Comparison of ENCODE assay signal across 8 cellular contexts in the genomic region with DNA sequence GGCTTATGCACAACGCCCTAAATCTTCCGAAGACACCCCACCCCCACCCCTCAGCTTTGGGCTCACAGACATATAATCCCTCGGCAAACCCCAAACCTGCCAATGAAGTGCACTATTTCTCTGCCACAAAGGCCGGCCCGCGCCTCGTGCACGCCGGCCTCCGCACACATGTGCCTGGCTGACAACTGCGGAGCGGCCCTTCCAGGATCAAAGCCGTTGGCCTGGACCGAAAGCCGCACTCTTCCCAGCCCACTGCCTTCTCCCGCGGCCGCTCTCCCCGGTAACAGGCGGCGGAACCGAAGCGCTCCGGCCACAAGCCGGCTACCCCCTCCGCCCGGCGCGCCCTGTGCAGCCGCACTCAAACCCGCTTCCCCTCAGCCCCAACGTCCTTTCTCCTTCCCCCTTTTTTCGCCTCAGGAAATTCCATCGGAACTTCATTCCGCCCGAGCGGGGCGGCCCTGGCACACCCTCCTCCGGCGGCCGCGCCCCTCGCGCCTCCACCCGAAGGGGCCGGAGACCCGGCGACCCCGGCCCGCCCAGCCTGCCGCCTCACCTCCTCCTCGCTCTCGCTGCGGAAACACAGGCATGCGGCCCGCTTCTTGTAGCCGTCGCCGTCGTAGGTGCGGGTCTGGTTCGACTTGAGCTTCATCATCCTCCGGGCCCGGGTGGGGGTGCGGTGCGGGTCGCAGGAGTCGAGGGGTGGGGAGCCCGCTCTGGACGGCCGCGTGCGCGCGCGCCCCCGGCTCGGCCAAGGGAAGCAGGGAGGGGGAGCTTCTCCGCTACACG. TPM values are rescaled to one million over a fixed set of nuclear protein-coding genes. Genes with fewer than 3 reads are reported as not detected.
DNase-seq lines count a peak whose midpoint lies in the region; ATAC-seq and TF ChIP-seq lines count a peak whose summit lies in the region.

No MANE protein-coding gene starts in this region.

- peak; percentile 49 for ATAC-seq in GM18511 (IDR thresholded peaks at IDR 0.05; ENCODE audit: unreplicated experiment)
- ATAC-seq in HG02981 (IDR thresholded peaks at IDR 0.05; ENCODE audit: unreplicated experiment): peak; percentile 22

- peak; percentile 32 for DNase-seq in A172 (ENCODE audit: low spot score)
- DNase-seq in NCI-H2171 (lab: John Stamatoyannopoulos, UW): peak; percentile 77
- DNase-seq in activated CD4-positive, alpha-beta T cell treated with anti-CD3 and anti-CD28 coated beads for 1 hour: peak; percentile 27
- peak; percentile 52 for DNase-seq in stimulated activated CD4-positive, alpha-beta T cell treated with anti-CD3 and anti-CD28 coated beads, Interleukin-4, amount 100 ng/mL, for 24 hours

- peak overlapping the region; percentile 77 to 91 for H3K9ac ChIP-seq in liver (ENCODE audit: low read depth in 1 of 2, low read length in 2 of 2)

- no peaks in the 10 kb centered on the region for H3K27me3 ChIP-seq in liver (ENCODE audit: control insufficient read depth in 4 of 4, insufficient read depth in 4 of 4, low read length in 3 of 4)

- TF ChIP-seq RAD21 in liver (IDR thresholded peaks at IDR 0.05): peak in 1 of 2 donors; percentile 20

- H3K9me3 ChIP-seq in liver (ENCODE audit: control insufficient read depth in 4 of 4, low read length in 3 of 4): peaks cover 0 to 2% (median 0%) of the 10 kb centered on the region in 4 donors

- H3K4me1 ChIP-seq in liver (ENCODE audit: control insufficient read depth in 4 of 4, insufficient read depth in 4 of 4, low read length in 3 of 4): peaks cover 2 to 24% (median 18%) of the 10 kb centered on the region in 4 donors

- H3K4me3 ChIP-seq in liver (ENCODE audit: low read depth in 1 of 3, low read length in 3 of 3): peak overlapping the region; percentile 70 to 89 (median 77)

- peak overlapping the region; percentile 96 for H3K27ac ChIP-seq in cingulate gyrus (ENCODE audit: low read depth, low read length)
- peak overlapping the region; percentile 84 to 94 for H3K27ac ChIP-seq in liver (ENCODE audit: low read depth in 1 of 2, low read length in 2 of 2)

- no peaks in the 10 kb centered on the region for H3K36me3 ChIP-seq in liver (ENCODE audit: control insufficient read depth in 4 of 4, insufficient read depth in 3 of 4, low read depth in 1 of 4, low read length in 3 of 4)

- under 1% methylated on average over 76 of the region's 80 CpGs for WGBS in liver

- TF ChIP-seq CTCF in liver (IDR thresholded peaks at IDR 0.05; ENCODE audit: low read depth, low read length, missing input control): no peak

TF ChIP-seq in liver, 16 proteins besides CTCF, POLR2A, EP300 and RAD21:
- TF ChIP-seq, protein P1, sequence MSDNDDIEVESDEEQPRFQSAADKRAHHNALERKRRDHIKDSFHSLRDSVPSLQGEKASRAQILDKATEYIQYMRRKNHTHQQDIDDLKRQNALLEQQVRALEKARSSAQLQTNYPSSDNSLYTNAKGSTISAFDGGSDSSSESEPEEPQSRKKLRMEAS (IDR thresholded peaks at IDR 0.05): peak; percentile 64
- no peak for TF ChIP-seq EGR1 (IDR thresholded peaks at IDR 0.05; ENCODE audit: low read depth in 2 of 2)
- TF ChIP-seq, protein P2, sequence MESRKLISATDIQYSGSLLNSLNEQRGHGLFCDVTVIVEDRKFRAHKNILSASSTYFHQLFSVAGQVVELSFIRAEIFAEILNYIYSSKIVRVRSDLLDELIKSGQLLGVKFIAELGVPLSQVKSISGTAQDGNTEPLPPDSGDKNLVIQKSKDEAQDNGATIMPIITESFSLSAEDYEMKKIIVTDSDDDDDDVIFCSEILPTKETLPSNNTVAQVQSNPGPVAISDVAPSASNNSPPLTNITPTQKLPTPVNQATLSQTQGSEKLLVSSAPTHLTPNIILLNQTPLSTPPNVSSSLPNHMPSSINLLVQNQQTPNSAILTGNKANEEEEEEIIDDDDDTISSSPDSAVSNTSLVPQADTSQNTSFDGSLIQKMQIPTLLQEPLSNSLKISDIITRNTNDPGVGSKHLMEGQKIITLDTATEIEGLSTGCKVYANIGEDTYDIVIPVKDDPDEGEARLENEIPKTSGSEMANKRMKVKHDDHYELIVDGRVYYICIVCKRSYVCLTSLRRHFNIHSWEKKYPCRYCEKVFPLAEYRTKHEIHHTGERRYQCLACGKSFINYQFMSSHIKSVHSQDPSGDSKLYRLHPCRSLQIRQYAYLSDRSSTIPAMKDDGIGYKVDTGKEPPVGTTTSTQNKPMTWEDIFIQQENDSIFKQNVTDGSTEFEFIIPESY (IDR thresholded peaks at IDR 0.05): no peak

RNA-seq across cellular contexts. Expression of a gene that starts 0.6 kb away (rescaled TPM):
- 12.8 and 13.1 TPM in 2 replicates for total RNA-seq in A172 (2014; rRNA removed; shearing (Covaris generic))
- total RNA-seq in liver: 10 to 100 TPM; 11.3 to 20.2 TPM
- polyA plus RNA-seq in liver: 1 to 10 TPM; 3.2 to 7.6 TPM

RNA-seq across cellular contexts. Expression of a gene that starts 34.0 kb away (rescaled TPM):
- total RNA-seq in A172 (2014; rRNA removed; shearing (Covaris generic)): 1,978 and 2,323 TPM in 2 replicates
- 100 to 1,000 TPM; 744 to 970 TPM for total RNA-seq in liver
- polyA plus RNA-seq in liver: 100 to 1,000 TPM; 294 to 920 TPM

Comparison
In these comparisons a context has a peak if more than half of its experiments do, and no peak if none do; other contexts are left out.
1. Peak in every context shown above with its lines: DNase-seq, ATAC-seq, H3K4me3 ChIP-seq and H3K27ac ChIP-seq.
2. DNase-seq: peak in every context shown above with its lines; median percentile 77 in NCI-H2171; 52 in stimulated activated CD4-positive, alpha-beta T cell treated with anti-CD3 and anti-CD28 coated beads, Interleukin-4, amount 100 ng/mL, for 24 hours; 32 in A172; 27 in activated CD4-positive, alpha-beta T cell treated with anti-CD3 and anti-CD28 coated beads for 1 hour.